Comparison of ENCODE assay signal across 9 cellular contexts in the genomic region with DNA sequence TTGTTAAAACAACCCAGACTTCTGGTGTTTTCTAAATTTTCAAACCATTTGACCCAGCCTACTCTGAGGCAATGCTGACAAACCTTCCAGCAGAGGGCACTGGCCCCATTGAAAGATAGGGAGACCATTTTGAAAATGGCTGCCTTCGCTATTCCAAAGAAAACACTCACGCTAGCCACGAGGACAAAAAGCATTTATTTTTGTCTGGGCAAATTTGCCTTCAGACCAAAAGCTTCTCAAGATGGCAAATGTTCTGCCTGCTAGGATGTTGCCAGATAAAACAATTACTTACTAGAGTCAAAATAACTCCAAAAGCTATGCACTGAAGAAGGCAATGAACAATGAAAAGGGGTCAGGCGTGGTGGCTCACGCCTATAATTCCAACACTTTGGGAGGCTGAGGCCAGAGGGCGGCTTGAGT.
DNase-seq lines count a peak whose midpoint lies in the region; ATAC-seq and TF ChIP-seq lines count a peak whose summit lies in the region.
"Had no signal": no experiment of that assay in that cellular context is flagged by ENCODE, and none has a peak within 500 bp of the region (broad histone marks: within the 10 kb centered on the region; RNA-seq: fewer than 3 reads in every experiment).

No MANE protein-coding gene starts in this region.

- no peak overlapping the region for H3K4me2 ChIP-seq in PC-9

- no peaks in the 10 kb centered on the region for H3K9me2 ChIP-seq in PC-9 (ENCODE audit: insufficient read depth)

- H4K20me1 ChIP-seq in PC-9 (ENCODE audit: insufficient read depth) = no peaks in the 10 kb centered on the region

- H3K79me2 ChIP-seq in PC-9 (ENCODE audit: low read depth) = no peaks in the 10 kb centered on the region

- H3F3A ChIP-seq in PC-9 (ENCODE audit: insufficient read depth, low read depth) = no peaks in the 10 kb centered on the region

- BruUV-seq in PC-9 (replicated peaks; lab: Mats Ljungman, UMichigan) = no TSS peak

- H3K27ac ChIP-seq in PC-9 = no peak overlapping the region
- H3K27ac ChIP-seq in foreskin keratinocyte = no peak overlapping the region
- H3K27ac ChIP-seq in tibial artery = peak overlapping the region; percentile 15 to 59

- H3K4me3 ChIP-seq in PC-9 (no peak overlapping the region), tibial artery (no peak overlapping the region)

- H3K4me1 ChIP-seq in PC-9 (replicated peaks; ENCODE audit: insufficient read depth) (no peaks in the 10 kb centered on the region), foreskin keratinocyte (no peaks in the 10 kb centered on the region), tibial artery (peaks cover 0 to 12% (median 2%) of the 10 kb centered on the region in 4 donors)

- no peak overlapping the region for H2AFZ ChIP-seq in PC-9

- DNase-seq in NOMO-1 (lab: John Stamatoyannopoulos, UW; ENCODE audit: unreplicated experiment in 2 of 2) = peak; percentile 13 to 50
- DNase-seq in NOMO-1 treated with dmso at 0.1 percent for 144 hours (lab: John Stamatoyannopoulos, UW; ENCODE audit: unreplicated experiment) = no peak
- DNase-seq in PC-9 = no peak
- no peak for DNase-seq in foreskin keratinocyte
- DNase-seq in tibial artery = peak; percentile 67 to 85
- DNase-seq in HuH-7.5 (ENCODE audit: low spot score) = no peak
- DNase-seq: caudate nucleus had no signal

- H3K9me3 ChIP-seq in PC-9 (ENCODE audit: insufficient read depth, low read depth) (no peaks in the 10 kb centered on the region), tibial artery (no peaks in the 10 kb centered on the region)

- CTCF ChIA-PET in PC-9 (lab: Charles Lee) = no interaction called here

- peak; percentile 58 for ATAC-seq in foreskin keratinocyte
- no peak for ATAC-seq in GM21515 (IDR thresholded peaks at IDR 0.05; ENCODE audit: unreplicated experiment)
- no peak for ATAC-seq in GM18868 (IDR thresholded peaks at IDR 0.05; ENCODE audit: unreplicated experiment)

- H3K27me3 ChIP-seq in PC-9 (ENCODE audit: insufficient read depth, low read depth) (no peaks in the 10 kb centered on the region), foreskin keratinocyte (no peaks in the 10 kb centered on the region), tibial artery (no peaks in the 10 kb centered on the region)

- TF ChIP-seq CTCF in PC-9 (conservative IDR thresholded peaks at IDR 0.05) = peak; percentile 44
- peak; percentile 78 for TF ChIP-seq CTCF in foreskin keratinocyte (conservative IDR thresholded peaks at IDR 0.05)
- peak; percentile 74 to 82 for TF ChIP-seq CTCF in tibial artery (IDR thresholded peaks at IDR 0.05)

- no peaks in the 10 kb centered on the region for H3K36me3 ChIP-seq in PC-9 (ENCODE audit: low read depth)
- H3K36me3 ChIP-seq in tibial artery = no peaks in the 10 kb centered on the region

- intact Hi-C loops in PC-9 (cut with micrococcal nuclease; ENCODE audit: unreplicated experiment) = no loop called here
- intact Hi-C loops in tibial artery (cut with DNase I; ENCODE audit: low total_unique reads) = loop anchor here (5.0 to 10.0 kb wide), 4 partner anchors 298 to 741 kb away; partner anchors contain the start of genes IRX3 and IRX5

- POLR2A ChIA-PET in PC-9 (lab: Charles Lee; ENCODE audit: unreplicated experiment) = no interaction called here

Comparison
In these comparisons a context has a peak if more than half of its experiments do, and no peak if none do; other contexts are left out.
1. DNase-seq: peak in NOMO-1 (2 of 2) and tibial artery (2 of 2); none in NOMO-1 treated with dmso at 0.1 percent for 144 hours (single experiment), PC-9 (0 of 2), foreskin keratinocyte (0 of 2) and HuH-7.5 (single experiment).
2. H3K27ac ChIP-seq: peak in tibial artery (2 of 2); none in PC-9 (single experiment) and foreskin keratinocyte (single experiment).
3. Peak in every context shown above with its lines, with median percentiles within 50 percentile points of each other: CTCF ChIP-seq.